ENCODE assay signal across 32 cellular contexts in the genomic region with DNA sequence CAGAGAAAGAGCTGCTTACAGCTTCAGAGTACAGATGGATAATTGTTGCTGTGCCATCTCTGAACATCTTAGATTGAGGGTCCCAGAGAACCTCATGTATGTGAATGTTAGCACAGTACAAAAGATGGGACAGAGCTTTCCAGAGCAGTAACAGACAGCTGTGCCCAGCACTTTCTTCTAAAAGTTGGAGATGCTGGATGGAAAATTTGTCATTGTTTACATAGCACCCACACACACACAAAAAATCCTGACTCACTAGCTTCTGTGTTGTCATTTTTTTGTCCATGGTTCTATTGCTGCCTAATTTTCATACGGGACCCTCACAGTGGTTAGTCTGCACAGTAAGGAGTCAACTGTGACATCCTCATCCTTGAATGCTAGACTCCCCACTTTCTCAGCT.
"Had no signal": no experiment of that assay in that cellular context is flagged by ENCODE, and none has a peak within 500 bp of the region (broad histone marks: within the 10 kb centered on the region; RNA-seq: fewer than 3 reads in every experiment).

No MANE protein-coding gene starts in this region.

- H3K27ac Mint-ChIP-seq: activated CD8-positive, alpha-beta memory T cell treated with anti-CD3 and anti-CD28 coated beads, Interleukin-2, amount 10 ng/mL, durations not matched to agents 7 days and 5 days; activated CD8-positive, alpha-beta T cell treated with anti-CD3 and anti-CD28 coated beads for 36 hours; activated naive CD8-positive, alpha-beta T cell; brain; immature natural killer cell; memory B cell; naive thymus-derived CD4-positive, alpha-beta T cell; T-helper 1 cell treated with Interleukin-12 subunit alpha and Interleukin-12 subunit beta and Interleukin-4 antibody, amounts not matched to agents 30 μg/mL and 1 μg/mL, for 36 hours; WTC11 had no signal

- H3K27me3 Mint-ChIP-seq: activated CD8-positive, alpha-beta memory T cell treated with anti-CD3 and anti-CD28 coated beads, Interleukin-2, amount 10 ng/mL, durations not matched to agents 7 days and 5 days; brain; central memory CD8-positive, alpha-beta T cell; memory B cell; naive thymus-derived CD4-positive, alpha-beta T cell had no signal

- DNase-seq: activated CD4-positive, alpha-beta T cell treated with anti-CD3 and anti-CD28 coated beads for 1 hour; activated CD4-positive, alpha-beta T cell treated with anti-CD3 and anti-CD28 coated beads, Interleukin-2, amount 50 U/mL, for 1 hour; activated CD8-positive, alpha-beta memory T cell treated with anti-CD3 and anti-CD28 coated beads, Interleukin-2, amount 10 ng/mL, durations not matched to agents 7 days and 5 days; activated CD8-positive, alpha-beta T cell treated with anti-CD3 and anti-CD28 coated beads for 36 hours; activated naive CD4-positive, alpha-beta T cell; activated T-cell treated with anti-CD3 and anti-CD28 coated beads, Interleukin-2, amount 50 U/mL, for 48 hours; anterior cingulate cortex; colonic mucosa; effector CD8-positive, alpha-beta T cell; esophagus squamous epithelium; heart left ventricle; hypothalamus; immature natural killer cell; midbrain; naive thymus-derived CD4-positive, alpha-beta T cell; pancreas; sigmoid colon; spleen; stimulated activated naive CD4-positive, alpha-beta T cell treated with Interleukin-2 at 50 U/mL for 16 hours; SW 1271; T1000; testis; transverse colon had no signal

- H3K27me3 ChIP-seq: colonic mucosa, esophagus squamous epithelium, heart left ventricle, pancreas, sigmoid colon, spleen, testis, transverse colon had no signal

- H3K9me3 Mint-ChIP-seq: brain; memory B cell; naive thymus-derived CD4-positive, alpha-beta T cell; T-helper 1 cell treated with Interleukin-12 subunit alpha and Interleukin-12 subunit beta and Interleukin-4 antibody, amounts not matched to agents 30 μg/mL and 1 μg/mL, for 36 hours had no signal

- ATAC-seq: activated CD8-positive, alpha-beta memory T cell treated with anti-CD3 and anti-CD28 coated beads, Interleukin-2, amount 10 ng/mL, durations not matched to agents 7 days and 5 days; activated CD8-positive, alpha-beta T cell treated with anti-CD3 and anti-CD28 coated beads for 36 hours; naive thymus-derived CD4-positive, alpha-beta T cell; pancreas; WTC11 had no signal

- FAIRE-seq: endometrium, pancreas had no signal

- H3K4me1 Mint-ChIP-seq: activated CD8-positive, alpha-beta memory T cell treated with anti-CD3 and anti-CD28 coated beads, Interleukin-2, amount 10 ng/mL, durations not matched to agents 7 days and 5 days; central memory CD8-positive, alpha-beta T cell; immature natural killer cell; memory B cell; naive thymus-derived CD4-positive, alpha-beta T cell; WTC11 had no signal

- H3K4me1 ChIP-seq: colonic mucosa, esophagus squamous epithelium, prostate gland, spleen, testis, transverse colon had no signal

- H3K4me3 Mint-ChIP-seq: activated CD8-positive, alpha-beta memory T cell treated with anti-CD3 and anti-CD28 coated beads, Interleukin-2, amount 10 ng/mL, durations not matched to agents 7 days and 5 days; activated CD8-positive, alpha-beta T cell treated with anti-CD3 and anti-CD28 coated beads for 36 hours; activated naive CD8-positive, alpha-beta T cell; brain; central memory CD8-positive, alpha-beta T cell; immature natural killer cell; memory B cell; naive thymus-derived CD4-positive, alpha-beta T cell; T-helper 1 cell treated with Interleukin-12 subunit alpha and Interleukin-12 subunit beta and Interleukin-4 antibody, amounts not matched to agents 30 μg/mL and 1 μg/mL, for 36 hours; WTC11 had no signal

- H3K9me3 ChIP-seq: colonic mucosa, esophagus squamous epithelium, heart left ventricle, pancreas, prostate gland, sigmoid colon, spleen, testis, transverse colon had no signal

- H3K36me3 Mint-ChIP-seq: activated CD8-positive, alpha-beta memory T cell treated with anti-CD3 and anti-CD28 coated beads, Interleukin-2, amount 10 ng/mL, durations not matched to agents 7 days and 5 days; activated naive CD8-positive, alpha-beta T cell; brain; immature natural killer cell; memory B cell; naive thymus-derived CD4-positive, alpha-beta T cell had no signal

- H3K27ac ChIP-seq: colonic mucosa, epithelial cell of prostate, esophagus squamous epithelium, heart left ventricle, pancreas, prostate gland, sigmoid colon, spleen, testis, transverse colon had no signal

- H3K36me3 ChIP-seq: colonic mucosa, esophagus squamous epithelium, heart left ventricle, pancreas, prostate gland, sigmoid colon, spleen, transverse colon had no signal

- H3K4me3 ChIP-seq: colonic mucosa, esophagus squamous epithelium, heart left ventricle, pancreas, prostate gland, sigmoid colon, spleen, testis, transverse colon had no signal
